In genomic region chr14:95156765-95157194, GRCh38 we compare ENCODE assay signal across 8 cellular contexts. TPM values are rescaled to one million over a fixed set of nuclear protein-coding genes. Genes with fewer than 3 reads are reported as not detected.
A peak's percentile ranks its signal among the peaks of the same experiment; 100 is the strongest.
DNase-seq lines count a peak whose midpoint lies in the region; ATAC-seq and TF ChIP-seq lines count a peak whose summit lies in the region.

No MANE protein-coding gene starts in this region.

- H3K27ac ChIP-seq in esophagus (ENCODE audit: low read depth in 2 of 2, low read length in 1 of 2), result peak overlapping the region; percentile 94 to 97
- peak overlapping the region; percentile 82 for H3K27ac ChIP-seq in naive thymus-derived CD4-positive, alpha-beta T cell (ENCODE audit: low read depth, low read length)
- H3K27ac ChIP-seq in testis, result peak overlapping the region; percentile 91 to 96

- WGBS in esophagus, 2 donors, result 0 to 1% methylated on average over 42 to 61 of the region's 61 CpGs
- 2% methylated on average over 9 of the region's 61 CpGs; no CpG with 5 or more reads in 1 of the 2 donors for WGBS in testis, 2 donors

- H3K27me3 Mint-ChIP-seq in naive thymus-derived CD4-positive, alpha-beta T cell, result no peaks in the 10 kb centered on the region

- DNase-seq in Jurkat, Clone E6-1 (ENCODE audit: low read depth, low spot score), result no peak
- DNase-seq in activated CD8-positive, alpha-beta memory T cell treated with anti-CD3 and anti-CD28 coated beads for 48 hours (ENCODE audit: low read depth in 2 of 3, low spot score in 2 of 3), result peak in 2 of 3 experiments; percentile 13 to 29
- peak in 3 of 9 donors; percentile 29 to 59 (median 57) for DNase-seq in naive thymus-derived CD4-positive, alpha-beta T cell
- peak; percentile 50 for DNase-seq in testis
- no peak for DNase-seq in GM19240 (ENCODE audit: insufficient read length, low spot score)

- peaks cover 0 to 17% (median 0%) of the 10 kb centered on the region in 5 donors for H3K36me3 Mint-ChIP-seq in naive thymus-derived CD4-positive, alpha-beta T cell

- no peaks in the 10 kb centered on the region for H3K27me3 ChIP-seq in esophagus (ENCODE audit: control insufficient read depth in 1 of 2, insufficient read depth in 2 of 2, low read length in 2 of 2)
- H3K27me3 ChIP-seq in naive thymus-derived CD4-positive, alpha-beta T cell (ENCODE audit: control insufficient read depth in 2 of 2, insufficient read depth in 2 of 2, low read length in 2 of 2), result no peaks in the 10 kb centered on the region
- no peaks in the 10 kb centered on the region for H3K27me3 ChIP-seq in testis

- no peak for TF ChIP-seq POLR2A in testis (IDR thresholded peaks at IDR 0.05)

- H3K9me3 ChIP-seq in ES-I3 (ENCODE audit: control insufficient read depth, insufficient read depth, low read length), result no peaks in the 10 kb centered on the region
- no peaks in the 10 kb centered on the region for H3K9me3 ChIP-seq in esophagus (ENCODE audit: control insufficient read depth in 2 of 2, insufficient read depth in 1 of 2, low read depth in 1 of 2, low read length in 1 of 2)
- H3K9me3 ChIP-seq in naive thymus-derived CD4-positive, alpha-beta T cell (ENCODE audit: control insufficient read depth in 2 of 3, low read length in 3 of 3), result no peaks in the 10 kb centered on the region
- no peaks in the 10 kb centered on the region for H3K9me3 ChIP-seq in testis

- TF ChIP-seq CTCF in testis (IDR thresholded peaks at IDR 0.05), result no peak

- H3K4me3 ChIP-seq in Jurkat, Clone E6-1 (ENCODE audit: low read length), result peak overlapping the region; percentile 86
- peak overlapping the region; percentile 83 to 85 for H3K4me3 ChIP-seq in esophagus (ENCODE audit: low read depth in 1 of 2, low read length in 2 of 2)
- peak overlapping the region; percentile 87 for H3K4me3 ChIP-seq in naive thymus-derived CD4-positive, alpha-beta T cell (ENCODE audit: low read length)
- peak overlapping the region; percentile 78 to 87 for H3K4me3 ChIP-seq in testis

- H3K4me1 ChIP-seq in ES-I3 (ENCODE audit: insufficient read depth, low read length), result no peaks in the 10 kb centered on the region; the same call in 1 of the 2 replicates
- H3K4me1 ChIP-seq in esophagus (ENCODE audit: control insufficient read depth in 2 of 2, insufficient read depth in 2 of 2, low read length in 1 of 2), result no peaks in the 10 kb centered on the region
- peaks cover 31 to 43% of the 10 kb centered on the region in 2 donors for H3K4me1 ChIP-seq in naive thymus-derived CD4-positive, alpha-beta T cell (ENCODE audit: control insufficient read depth in 2 of 2, insufficient read depth in 2 of 2, low read length in 2 of 2)
- peaks cover 17% of the 10 kb centered on the region for H3K4me1 ChIP-seq in testis

- peaks cover 37 to 63% (median 49%) of the 10 kb centered on the region in 7 donors for H3K4me1 Mint-ChIP-seq in naive thymus-derived CD4-positive, alpha-beta T cell

- peak; percentile 45 for ATAC-seq in GM21723 (IDR thresholded peaks at IDR 0.05; ENCODE audit: unreplicated experiment)
- peak; percentile 48 for ATAC-seq in naive thymus-derived CD4-positive, alpha-beta T cell

- intact Hi-C loops in naive thymus-derived CD4-positive, alpha-beta T cell (cut with micrococcal nuclease), result loop anchor here (1.0 to 10.0 kb wide), 8 partner anchors 162 to 1972 kb away; partner anchors contain the start of genes ATG2B (in 2 of the 2), GSKIP (in 2 of the 2), SYNE3 (in 2 of the 2) and CLMN (in 1 of the 2)
- intact Hi-C loops in testis (cut with DNase I; ENCODE audit: low total_unique reads), result no loop called here

- CTCF ChIA-PET in naive thymus-derived CD4-positive, alpha-beta T cell (lab: Charles Lee), result no interaction called here

- peak overlapping the region; percentile 75 for H3K9ac ChIP-seq in ES-I3 (ENCODE audit: low read depth, low read length)

- H3K36me3 ChIP-seq in ES-I3 (ENCODE audit: insufficient read depth, low read length) (no peaks in the 10 kb centered on the region), esophagus (ENCODE audit: control insufficient read depth in 2 of 2, insufficient read depth in 2 of 2, low read length in 1 of 2) (peaks cover 0 to 2% of the 10 kb centered on the region in 2 donors), testis (ENCODE audit: low read depth, missing control alignments) (no peaks in the 10 kb centered on the region)
- H3K36me3 ChIP-seq in naive thymus-derived CD4-positive, alpha-beta T cell (ENCODE audit: control insufficient read depth in 2 of 3, insufficient read depth in 3 of 3, low read length in 3 of 3), result peaks cover 0 to 3% (median 0%) of the 10 kb centered on the region in 3 experiments

- H3K9me3 Mint-ChIP-seq in naive thymus-derived CD4-positive, alpha-beta T cell, result no peaks in the 10 kb centered on the region

- H3K4me3 Mint-ChIP-seq in naive thymus-derived CD4-positive, alpha-beta T cell, result peak overlapping the region; percentile 71 to 98 (median 88)

- POLR2A ChIA-PET in naive thymus-derived CD4-positive, alpha-beta T cell (lab: Charles Lee), result no interaction called here

- H3K27ac Mint-ChIP-seq in naive thymus-derived CD4-positive, alpha-beta T cell, result peak overlapping the region in 8 of 9 donors; percentile 51 to 99 (median 80)

RNA-seq across cellular contexts. Expression of gene DICER1, which starts 0.5 kb away (rescaled TPM):
- polyA plus RNA-seq in Jurkat, Clone E6-1 (2012; ENCODE audit: insufficient read depth, insufficient read length), result 26.4 TPM
- 10 to 100 TPM in 1 of 2 donors, 1 to 10 TPM in 1; 9.2 to 10.2 TPM for polyA plus RNA-seq in esophagus
- total RNA-seq in naive thymus-derived CD4-positive, alpha-beta T cell, result 10 to 100 TPM; 61.1 to 78.2 (median 67.4) TPM
- polyA plus RNA-seq in naive thymus-derived CD4-positive, alpha-beta T cell, result 10 to 100 TPM; 11.0 to 18.8 TPM
- 100 to 1,000 TPM in 1 of 2 donors, 10 to 100 TPM in 1; 88.1 to 111 TPM for total RNA-seq in testis
- polyA plus RNA-seq in testis (ENCODE audit: insufficient read depth, low read depth, low replicate concordance), result 31.7 TPM

Comparison
In these comparisons a context has a peak if more than half of its experiments do, and no peak if none do; other contexts are left out.
1. DNase-seq: peak in activated CD8-positive, alpha-beta memory T cell treated with anti-CD3 and anti-CD28 coated beads for 48 hours (2 of 3) and testis (single experiment); none in Jurkat, Clone E6-1 (single experiment) and GM19240 (single experiment).
2. Peak in every context shown above with its lines, with median percentiles within 50 percentile points of each other: H3K4me3 ChIP-seq and H3K27ac ChIP-seq.